2 cellular contexts compared by ENCODE assay signal in the genomic region with DNA sequence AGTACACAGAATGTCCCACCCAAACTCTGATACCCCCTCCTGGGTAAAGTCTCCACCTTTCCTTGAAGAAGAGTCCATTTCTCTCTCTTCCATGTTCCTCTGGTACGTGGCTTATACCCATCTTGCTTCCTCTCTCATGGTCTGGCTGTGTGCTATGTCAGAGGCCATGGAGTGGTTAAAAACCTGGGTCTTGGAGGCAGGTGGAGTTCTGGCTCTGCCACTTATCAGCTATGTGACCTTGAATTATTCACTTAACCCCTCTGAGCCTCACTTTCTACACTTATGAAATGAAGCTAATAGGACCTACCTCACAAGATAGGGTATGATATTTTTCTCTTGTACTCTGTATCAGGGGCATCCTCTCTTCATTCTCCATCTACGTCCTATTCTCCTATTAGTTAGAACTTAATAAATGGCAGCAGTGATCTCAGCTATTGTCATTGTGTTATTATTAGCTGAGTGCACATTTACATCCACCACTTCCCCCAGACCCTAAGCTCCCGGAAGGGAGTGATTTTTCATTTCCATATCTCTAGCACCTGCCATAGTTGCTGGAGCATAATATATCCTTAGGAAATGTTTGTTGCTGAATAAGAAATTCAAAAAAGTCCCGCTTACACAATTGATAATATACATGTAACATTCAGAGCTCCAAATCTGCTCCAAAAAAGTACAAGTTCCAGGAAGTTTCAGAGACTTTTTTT.
TF ChIP-seq lines count a peak whose summit lies in the region.

No MANE protein-coding gene starts in this region.

TF ChIP-seq in HepG2, 621 proteins besides CTCF, POLR2A, EP300 and RAD21:
- TF ChIP-seq ARNT2 (CRISPR knock-in tag; IDR thresholded peaks at IDR 0.05; ENCODE audit: low read depth) (no peak), RBAK (CRISPR knock-in tag; IDR thresholded peaks at IDR 0.05) (no peak)
- TF ChIP-seq, protein P1, sequence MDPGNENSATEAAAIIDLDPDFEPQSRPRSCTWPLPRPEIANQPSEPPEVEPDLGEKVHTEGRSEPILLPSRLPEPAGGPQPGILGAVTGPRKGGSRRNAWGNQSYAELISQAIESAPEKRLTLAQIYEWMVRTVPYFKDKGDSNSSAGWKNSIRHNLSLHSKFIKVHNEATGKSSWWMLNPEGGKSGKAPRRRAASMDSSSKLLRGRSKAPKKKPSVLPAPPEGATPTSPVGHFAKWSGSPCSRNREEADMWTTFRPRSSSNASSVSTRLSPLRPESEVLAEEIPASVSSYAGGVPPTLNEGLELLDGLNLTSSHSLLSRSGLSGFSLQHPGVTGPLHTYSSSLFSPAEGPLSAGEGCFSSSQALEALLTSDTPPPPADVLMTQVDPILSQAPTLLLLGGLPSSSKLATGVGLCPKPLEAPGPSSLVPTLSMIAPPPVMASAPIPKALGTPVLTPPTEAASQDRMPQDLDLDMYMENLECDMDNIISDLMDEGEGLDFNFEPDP (CRISPR knock-in tag; conservative IDR thresholded peaks at IDR 0.05) = no peak

TF ChIP-seq in endothelial cell of umbilical vein, 7 proteins besides CTCF, POLR2A, EP300 and RAD21:
- TF ChIP-seq, protein P2, sequence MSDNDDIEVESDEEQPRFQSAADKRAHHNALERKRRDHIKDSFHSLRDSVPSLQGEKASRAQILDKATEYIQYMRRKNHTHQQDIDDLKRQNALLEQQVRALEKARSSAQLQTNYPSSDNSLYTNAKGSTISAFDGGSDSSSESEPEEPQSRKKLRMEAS (IDR thresholded peaks at IDR 0.05; ENCODE audit: insufficient read depth, insufficient read length) = no peak
- no peak for TF ChIP-seq MYC (IDR thresholded peaks at IDR 0.05; ENCODE audit: low read depth, low read length)
- no peak for TF ChIP-seq JUN (IDR thresholded peaks at IDR 0.05; ENCODE audit: borderline replicate concordance, insufficient read depth, insufficient read length, low read depth)
- no peak for TF ChIP-seq FOS (IDR thresholded peaks at IDR 0.05; ENCODE audit: borderline replicate concordance, insufficient read depth, low read length)
